In genomic region chr6:64737418-64737817, GRCh38 we compare ENCODE assay signal across 24 cellular contexts.
"Had no signal": no experiment of that assay in that cellular context is flagged by ENCODE, and none has a peak within 500 bp of the region (broad histone marks: within the 10 kb centered on the region; RNA-seq: fewer than 3 reads in every experiment).

No MANE protein-coding gene starts in this region.

- H3K36me3 ChIP-seq: Peyer's patch, SJCRH30 had no signal

- H3K4me1 ChIP-seq: Peyer's patch, SJCRH30 had no signal

- H3K27ac ChIP-seq: HL-60, PC-9, Peyer's patch, SJCRH30 had no signal

- DNase-seq: KBM-7, MV-4-11, NCI-H1048, NCI-H1105, NCI-H1417, NCI-H146, NCI-H1694 treated with DMSO at 0.1 percent for 48 hours, NCI-H1930, NCI-H2081, NCI-H2107, NCI-H2227 treated with DMSO at 0.1 percent for 48 hours, NCI-H446, NCI-H510A, NCI-H524 treated with DMSO at 0.1 percent for 48 hours, NCI-H69, NCI-H774, OCI-M1, PC-9, Peyer's patch, SHP77 treated with DMSO at 0.1 percent for 48 hours, SJCRH30, SW 1271, T-cell had no signal

- H3K27me3 ChIP-seq: Peyer's patch, SJCRH30 had no signal

- H3K9me3 ChIP-seq: Peyer's patch, SJCRH30 had no signal

- H3K4me3 ChIP-seq: PC-9, Peyer's patch, SJCRH30 had no signal
